In the genomic region with DNA sequence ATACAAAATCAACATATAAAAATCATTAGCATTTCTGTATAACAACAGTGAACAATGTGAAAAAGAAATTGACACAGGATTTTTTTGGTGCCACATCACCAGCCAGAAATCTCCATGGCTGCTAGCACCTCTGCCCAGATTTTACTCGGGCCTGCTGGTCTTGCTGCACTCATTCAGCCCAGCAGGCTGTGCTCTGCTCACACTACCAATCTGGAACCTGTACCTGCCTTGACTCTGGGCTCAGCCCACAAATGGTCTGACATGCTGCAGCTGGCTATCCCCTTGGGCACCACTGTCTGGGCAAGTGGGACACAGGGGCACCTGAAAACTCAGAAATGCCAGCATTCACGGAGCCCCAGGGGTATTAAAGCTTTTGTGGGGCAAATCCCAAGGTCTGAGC, we compare ENCODE assay signal across 16 cellular contexts.
A peak's percentile ranks its signal among the peaks of the same experiment; 100 is the strongest.
DNase-seq lines count a peak whose midpoint lies in the region; ATAC-seq and TF ChIP-seq lines count a peak whose summit lies in the region.
"Had no signal": no experiment of that assay in that cellular context is flagged by ENCODE, and none has a peak within 500 bp of the region (broad histone marks: within the 10 kb centered on the region; RNA-seq: fewer than 3 reads in every experiment).

No MANE protein-coding gene starts in this region.

- DNase-seq in right cardiac atrium (peak in 2 of 3 donors; percentile 11 to 35), heart right ventricle (no peak), RKO (ENCODE audit: low spot score) (peak; percentile 3), iPS DF 6.9 (ENCODE audit: low read depth, low spot score) (peak; percentile 39), 8988T (no peak), NCI-H1092 treated with DMSO at 0.1 percent for 48 hours (lab: John Stamatoyannopoulos, UW) (no peak)
- DNase-seq in activated CD4-positive, CD25-positive, alpha-beta regulatory T cell treated with anti-CD3 and anti-CD28 coated beads, Interleukin-2, amount 50 U/mL, for 72 hours: no peak
- DNase-seq: activated CD8-positive, alpha-beta memory T cell treated with anti-CD3 and anti-CD28 coated beads, Interleukin-2, amount 10 ng/mL, durations not matched to agents 7 days and 5 days; amniotic stem cell; Kasumi-1; left ventricle myocardium superior; NCI-H146; NCI-H510A; sigmoid colon had no signal

- no peaks in the 10 kb centered on the region for H3K4me1 ChIP-seq in right cardiac atrium (ENCODE audit: control insufficient read depth, insufficient read depth, low read length)
- H3K4me1 ChIP-seq in heart right ventricle: no peaks in the 10 kb centered on the region
- H3K4me1 ChIP-seq in iPS DF 6.9 (ENCODE audit: control insufficient read depth, insufficient read depth, low read length): no peaks in the 10 kb centered on the region
- H3K4me1 ChIP-seq: sigmoid colon, vagina had no signal

- 58% methylated on average over 2 of the region's 2 CpGs for WGBS in right cardiac atrium
- 64 to 67% methylated on average over 2 of the region's 2 CpGs for WGBS in heart right ventricle, 2 donors
- no CpG with 5 or more reads among the region's 2 CpGs for WGBS in iPS DF 6.9 (ENCODE audit: insufficient coverage, insufficient read length)

- intact Hi-C loops in right cardiac atrium (cut with DNase I) (no loop called here), heart right ventricle (cut with DNase I) (no loop called here)

- H3K4me3 ChIP-seq in right cardiac atrium (ENCODE audit: low read length) (no peak overlapping the region), heart right ventricle (no peak overlapping the region), iPS DF 6.9 (ENCODE audit: low read length) (no peak overlapping the region)
- H3K4me3 ChIP-seq: sigmoid colon, vagina had no signal

- H3K27ac ChIP-seq in right cardiac atrium (ENCODE audit: low read length): no peak overlapping the region
- H3K27ac ChIP-seq in heart right ventricle: no peak overlapping the region
- no peak overlapping the region for H3K27ac ChIP-seq in iPS DF 6.9 (ENCODE audit: low read length)
- H3K27ac ChIP-seq: sigmoid colon, vagina had no signal

- H3K9me3 ChIP-seq in right cardiac atrium (ENCODE audit: control insufficient read depth, low read length) (peaks cover 2% of the 10 kb centered on the region), heart right ventricle (peaks cover 0 to 35% (median 0%) of the 10 kb centered on the region in 11 donors), iPS DF 6.9 (ENCODE audit: control insufficient read depth, insufficient read depth, low read length) (no peaks in the 10 kb centered on the region)
- H3K9me3 ChIP-seq: vagina had no signal

- no peak for ATAC-seq in right cardiac atrium
- no peak for ATAC-seq in heart right ventricle
- ATAC-seq in HG02623 (IDR thresholded peaks at IDR 0.05; ENCODE audit: unreplicated experiment): no peak
- ATAC-seq: activated CD8-positive, alpha-beta memory T cell treated with anti-CD3 and anti-CD28 coated beads, Interleukin-2, amount 10 ng/mL, durations not matched to agents 7 days and 5 days; left ventricle myocardium superior had no signal

- H3K27me3 ChIP-seq in right cardiac atrium (ENCODE audit: control insufficient read depth, insufficient read depth) (no peaks in the 10 kb centered on the region), heart right ventricle (no peaks in the 10 kb centered on the region), iPS DF 6.9 (ENCODE audit: control insufficient read depth, insufficient read depth, low read length) (no peaks in the 10 kb centered on the region)
- H3K27me3 ChIP-seq: sigmoid colon, vagina had no signal

- no peaks in the 10 kb centered on the region for H3K36me3 ChIP-seq in heart right ventricle
- no peaks in the 10 kb centered on the region for H3K36me3 ChIP-seq in iPS DF 6.9 (ENCODE audit: control insufficient read depth, insufficient read depth, low read length)
- H3K36me3 ChIP-seq: sigmoid colon, vagina had no signal

- no peak for TF ChIP-seq CTCF in heart right ventricle (IDR thresholded peaks at IDR 0.05)

Comparison
In these comparisons a context has a peak if more than half of its experiments do, and no peak if none do; other contexts are left out.
1. DNase-seq: peak in right cardiac atrium (2 of 3), RKO (single experiment) and iPS DF 6.9 (single experiment); none in heart right ventricle (0 of 2), 8988T (single experiment), activated CD4-positive, CD25-positive, alpha-beta regulatory T cell treated with anti-CD3 and anti-CD28 coated beads, Interleukin-2, amount 50 U/mL, for 72 hours (single experiment) and NCI-H1092 treated with DMSO at 0.1 percent for 48 hours (single experiment).